17 cellular contexts compared by ENCODE assay signal in genomic region chr1:186060226-186060625, GRCh38.
DNase-seq lines count a peak whose midpoint lies in the region; ATAC-seq, FAIRE-seq and TF ChIP-seq lines count a peak whose summit lies in the region.
"Had no signal": no experiment of that assay in that cellular context is flagged by ENCODE, and none has a peak within 500 bp of the region (broad histone marks: within the 10 kb centered on the region; RNA-seq: fewer than 3 reads in every experiment).

No MANE protein-coding gene starts in this region.

- H2AK5ac ChIP-seq in mesenchymal stem cell (ENCODE audit: low read length, severe bottlenecking) = no peak overlapping the region

- ATAC-seq in HG02798 (IDR thresholded peaks at IDR 0.05; ENCODE audit: poor library complexity, unreplicated experiment) = no peak
- ATAC-seq: HCT116 had no signal

- H3K36me3 ChIP-seq in A673 (ENCODE audit: insufficient read depth, low read length, poor library complexity, severe bottlenecking) (peaks cover 37% of the 10 kb centered on the region), MM.1S (replicated peaks; ENCODE audit: insufficient read depth, low read length) (no peaks in the 10 kb centered on the region), keratinocyte (ENCODE audit: control insufficient read depth in 2 of 2, extremely low read depth in 1 of 2, insufficient read depth in 2 of 2, low read length in 2 of 2) (no peaks in the 10 kb centered on the region), mesenchymal stem cell (ENCODE audit: control insufficient read depth in 1 of 2, insufficient read depth in 2 of 2, low read depth in 1 of 2, low read length in 2 of 2) (peaks cover 2 to 58% of the 10 kb centered on the region in 2 experiments), ascending aorta (peaks cover 3 to 4% of the 10 kb centered on the region in 2 donors), osteoblast (ENCODE audit: insufficient read depth, low read length) (no peaks in the 10 kb centered on the region)

- no peak overlapping the region for H3K4ac ChIP-seq in mesenchymal stem cell (ENCODE audit: low read depth in 1 of 2, low read length in 2 of 2)

- no peaks in the 10 kb centered on the region for H4K20me1 ChIP-seq in MM.1S (ENCODE audit: insufficient read depth, low read length)
- H4K20me1 ChIP-seq in keratinocyte (ENCODE audit: control insufficient read depth, extremely low read depth, insufficient read depth, low read length) = no peaks in the 10 kb centered on the region
- H4K20me1 ChIP-seq in osteoblast (ENCODE audit: insufficient read depth, low read length) = no peaks in the 10 kb centered on the region

- H3K9ac ChIP-seq in MM.1S (ENCODE audit: low read length) (no peak overlapping the region), keratinocyte (ENCODE audit: control insufficient read depth, extremely low read depth, insufficient read depth, low read length) (no peak overlapping the region), mesenchymal stem cell (ENCODE audit: low read length) (peak overlapping the region; percentile 79)
- H3K9ac ChIP-seq: GM23248 had no signal

- BruUV-seq in A673 (replicated peaks; lab: Mats Ljungman, UMichigan) = no TSS peak

- H3K4me1 ChIP-seq in A673 (ENCODE audit: insufficient read depth, low read length, poor library complexity, severe bottlenecking) (peaks cover 69% of the 10 kb centered on the region), MM.1S (ENCODE audit: low read length) (0 out of 2 replicates have a peak, but pooled peaks cover 12% of the 10 kb centered on the region), keratinocyte (ENCODE audit: control insufficient read depth, extremely low read depth, insufficient read depth, low read length) (peaks cover 17% of the 10 kb centered on the region), mesenchymal stem cell (ENCODE audit: control insufficient read depth, insufficient read depth, low read depth, low read length) (no peaks in the 10 kb centered on the region), ascending aorta (peaks cover 0 to 12% of the 10 kb centered on the region in 2 donors), osteoblast (ENCODE audit: insufficient read depth, low read length) (no peaks in the 10 kb centered on the region)

- H3F3A ChIP-seq in MM.1S (ENCODE audit: insufficient read depth, low read length) = no peaks in the 10 kb centered on the region

- H3K9me3 ChIP-seq in A673 (ENCODE audit: low read depth, low read length, poor library complexity, severe bottlenecking) (no peaks in the 10 kb centered on the region), MM.1S (replicated peaks; ENCODE audit: insufficient read depth, low read length) (no peaks in the 10 kb centered on the region), keratinocyte (ENCODE audit: control insufficient read depth, low read depth, low read length) (no peaks in the 10 kb centered on the region), mesenchymal stem cell (ENCODE audit: control insufficient read depth, low read length) (no peaks in the 10 kb centered on the region), ascending aorta (no peaks in the 10 kb centered on the region), osteoblast (ENCODE audit: low read depth, low read length) (no peaks in the 10 kb centered on the region)

- no peak overlapping the region for H2BK5ac ChIP-seq in mesenchymal stem cell (ENCODE audit: low read depth, low read length, poor library complexity, severe bottlenecking)

- TF ChIP-seq CTCF in A673 (conservative IDR thresholded peaks at IDR 0.05; ENCODE audit: low read depth, low read length) (no peak), MM.1S (IDR thresholded peaks at IDR 0.05; ENCODE audit: low read length) (no peak), keratinocyte (optimal IDR thresholded peaks at IDR 0.05 in 1 of 3, IDR thresholded peaks at IDR 0.05 in 1 of 3, conservative IDR thresholded peaks at IDR 0.05 in 1 of 3; ENCODE audit: extremely low read depth in 1 of 3, insufficient read depth in 2 of 3, low read length in 3 of 3) (no peak), ascending aorta (IDR thresholded peaks at IDR 0.05) (no peak), osteoblast (IDR thresholded peaks at IDR 0.05; ENCODE audit: extremely low read depth, low read depth, low read length) (no peak)

- CTCF ChIA-PET in A673 (lab: Charles Lee) = no interaction called here

- no peak overlapping the region for H3K23ac ChIP-seq in mesenchymal stem cell (ENCODE audit: low read length in 2 of 2)

- no peaks in the 10 kb centered on the region for H3K79me1 ChIP-seq in mesenchymal stem cell (replicated peaks; ENCODE audit: low read length, poor library complexity, severe bottlenecking)

- H3K4me3 ChIP-seq in A673 (ENCODE audit: low read depth, low read length, poor library complexity, severe bottlenecking) = no peak overlapping the region
- no peak overlapping the region for H3K4me3 ChIP-seq in MM.1S (ENCODE audit: low read length)
- H3K4me3 ChIP-seq in keratinocyte (ENCODE audit: control insufficient read depth in 2 of 3, extremely low read depth in 1 of 3, insufficient read depth in 2 of 3, low read depth in 1 of 3, low read length in 3 of 3) = no peak overlapping the region
- no peak overlapping the region for H3K4me3 ChIP-seq in mesenchymal stem cell (ENCODE audit: insufficient read depth in 1 of 2, low read depth in 1 of 2, low read length in 2 of 2)
- H3K4me3 ChIP-seq in ascending aorta = no peak overlapping the region
- H3K4me3 ChIP-seq in osteoblast (ENCODE audit: insufficient read depth, low read length) = no peak overlapping the region
- H3K4me3 ChIP-seq: GM23248 had no signal

- H3K79me2 ChIP-seq in MM.1S (ENCODE audit: low read length) = no peaks in the 10 kb centered on the region
- no peaks in the 10 kb centered on the region for H3K79me2 ChIP-seq in keratinocyte (ENCODE audit: control insufficient read depth, insufficient read depth, low read length)
- H3K79me2 ChIP-seq in osteoblast (ENCODE audit: insufficient read depth, low read length) = no peaks in the 10 kb centered on the region

- H2BK12ac ChIP-seq in mesenchymal stem cell (ENCODE audit: low read length in 2 of 2) = no peak overlapping the region

- no peak for FAIRE-seq in keratinocyte (lab: Jason Lieb, UNC)
- FAIRE-seq: G401.6, GM12891, H54 had no signal

- peak overlapping the region; percentile 7; the same call in 1 of the 2 replicates for H3K4me2 ChIP-seq in MM.1S (ENCODE audit: low read depth, low read length)
- no peak overlapping the region for H3K4me2 ChIP-seq in keratinocyte (ENCODE audit: control insufficient read depth, extremely low read depth, insufficient read depth, low read depth, low read length)
- no peak overlapping the region for H3K4me2 ChIP-seq in mesenchymal stem cell (ENCODE audit: low read length, poor library complexity, severe bottlenecking)
- no peak overlapping the region for H3K4me2 ChIP-seq in osteoblast (ENCODE audit: insufficient read depth, low read length)

- H3K27ac ChIP-seq in A673 (ENCODE audit: low read depth, low read length, poor library complexity, severe bottlenecking) (peak overlapping the region; percentile 12), MM.1S (ENCODE audit: low read length) (no peak overlapping the region), keratinocyte (ENCODE audit: control insufficient read depth, insufficient read depth, low read length) (peak overlapping the region; percentile 49), mesenchymal stem cell (ENCODE audit: low read length, poor library complexity, severe bottlenecking) (no peak overlapping the region), ascending aorta (peak overlapping the region in 1 of 2 donors; percentile 38), osteoblast (ENCODE audit: low read depth, low read length) (no peak overlapping the region)
- H3K27ac ChIP-seq: GM23248 had no signal

- intact Hi-C loops in A673 (cut with micrococcal nuclease; ENCODE audit: unreplicated experiment) = loop anchor here (10.0 kb wide), 1 partner anchor 245 kb away; no protein-coding TSS in a partner anchor
- intact Hi-C loops in ascending aorta (cut with DNase I) = no loop called here

- no peak overlapping the region for H4K91ac ChIP-seq in mesenchymal stem cell (ENCODE audit: low read length)

- POLR2A ChIA-PET in A673 (lab: Charles Lee; ENCODE audit: low non-redundant PET) = no interaction called here

- no peak overlapping the region for H2BK15ac ChIP-seq in mesenchymal stem cell (ENCODE audit: low read depth, poor library complexity, severe bottlenecking)

- H3K27me3 ChIP-seq in A673 (replicated peaks; ENCODE audit: insufficient read depth, low read depth, low read length, poor library complexity) (no peaks in the 10 kb centered on the region), MM.1S (replicated peaks; ENCODE audit: insufficient read depth, low read length) (no peaks in the 10 kb centered on the region), keratinocyte (ENCODE audit: control insufficient read depth, extremely low read depth, insufficient read depth, low read length) (no peaks in the 10 kb centered on the region), mesenchymal stem cell (ENCODE audit: control insufficient read depth in 1 of 2, insufficient read depth in 1 of 2, low read length in 2 of 2) (no peaks in the 10 kb centered on the region), ascending aorta (no peaks in the 10 kb centered on the region), osteoblast (ENCODE audit: insufficient read depth, low read length) (no peaks in the 10 kb centered on the region)

- H2AFZ ChIP-seq in MM.1S (ENCODE audit: low read length) (no peak overlapping the region), keratinocyte (ENCODE audit: control insufficient read depth, low read length) (no peak overlapping the region), mesenchymal stem cell (ENCODE audit: low read depth, low read length) (no peak overlapping the region), osteoblast (ENCODE audit: low read length) (no peak overlapping the region)
- H2AFZ ChIP-seq: GM23248 had no signal

- DNase-seq in A673 (ENCODE audit: low spot score) = no peak
- DNase-seq in MM.1S = peak; percentile 8
- DNase-seq in keratinocyte (ENCODE audit: low read depth, low spot score) = no peak
- no peak for DNase-seq in mesenchymal stem cell
- DNase-seq in ascending aorta (ENCODE audit: low spot score in 2 of 2) = no peak
- DNase-seq in activated CD8-positive, alpha-beta memory T cell treated with anti-CD3 and anti-CD28 coated beads, Interleukin-2, amount 50 U/mL, for 48 hours = no peak
- DNase-seq in osteoblast (ENCODE audit: insufficient read length, low spot score, missing footprints) = no peak
- DNase-seq: C1 segment of cervical spinal cord; CD4-positive, alpha-beta T cell; DMS153; EL had no signal

- no peak overlapping the region for H3K18ac ChIP-seq in mesenchymal stem cell (ENCODE audit: low read depth in 1 of 2, low read length in 2 of 2)

- H4K8ac ChIP-seq in mesenchymal stem cell (ENCODE audit: low read length) = no peak overlapping the region

- no peaks in the 10 kb centered on the region for H3K9me1 ChIP-seq in keratinocyte (ENCODE audit: control insufficient read depth, extremely low read depth, insufficient read depth, low read length)

- H3K9me2 ChIP-seq in MM.1S (replicated peaks; ENCODE audit: insufficient read depth, low read length) = no peaks in the 10 kb centered on the region

- H2BK120ac ChIP-seq in mesenchymal stem cell (ENCODE audit: low read depth, low read length) = no peak overlapping the region

- no peak overlapping the region for H3K14ac ChIP-seq in mesenchymal stem cell (ENCODE audit: low read length in 2 of 2)

- dilution Hi-C loops in keratinocyte (cut with MboI; ENCODE audit: extremely low pct_ligation_motif_present, low sequenced_read_pairs) = no loop called here

Comparison
In these comparisons a context has a peak if more than half of its experiments do, and no peak if none do; other contexts are left out.
1. H3K27ac ChIP-seq: peak in A673 (single experiment) and keratinocyte (single experiment); none in MM.1S (single experiment), mesenchymal stem cell (single experiment) and osteoblast (single experiment).